In the genomic region with DNA sequence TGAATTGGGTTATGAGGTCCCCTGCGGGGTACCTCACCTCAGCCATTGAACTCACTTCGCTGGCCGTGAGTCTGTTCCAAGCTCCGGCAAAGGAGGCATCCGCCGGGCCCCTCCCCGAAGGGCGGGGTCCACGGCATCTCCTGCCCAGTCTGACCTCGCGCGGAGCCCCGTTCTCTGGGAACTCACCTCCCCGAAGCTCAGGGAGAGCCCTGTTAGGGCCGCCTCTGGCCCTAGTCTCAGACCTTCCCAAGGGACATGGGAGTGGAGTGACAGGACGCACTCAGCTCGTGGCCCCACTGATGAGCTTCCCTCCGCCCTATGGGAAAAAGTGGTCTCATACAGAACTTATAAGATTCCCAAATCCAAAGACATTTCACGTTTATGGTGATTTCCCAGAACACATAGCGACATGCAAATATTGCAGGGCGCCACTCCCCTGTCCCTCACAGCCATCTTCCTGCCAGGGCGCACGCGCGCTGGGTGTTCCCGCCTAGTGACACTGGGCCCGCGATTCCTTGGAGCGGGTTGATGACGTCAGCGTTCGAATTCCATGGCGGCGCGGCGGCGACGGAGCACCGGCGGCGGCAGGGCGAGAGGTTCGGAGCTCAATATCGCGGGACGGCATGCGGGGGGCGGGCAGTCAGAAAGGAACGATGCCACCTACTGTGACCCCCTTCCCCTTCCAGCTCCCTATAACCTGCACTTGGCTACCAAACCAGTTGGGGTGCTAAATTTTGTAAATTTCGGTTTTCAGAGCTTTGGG, we compare ENCODE assay signal across 8 cellular contexts. TPM values are rescaled to one million over a fixed set of nuclear protein-coding genes. Genes with fewer than 3 reads are reported as not detected.
DNase-seq lines count a peak whose midpoint lies in the region; ATAC-seq, FAIRE-seq and TF ChIP-seq lines count a peak whose summit lies in the region.

A gene with protein sequence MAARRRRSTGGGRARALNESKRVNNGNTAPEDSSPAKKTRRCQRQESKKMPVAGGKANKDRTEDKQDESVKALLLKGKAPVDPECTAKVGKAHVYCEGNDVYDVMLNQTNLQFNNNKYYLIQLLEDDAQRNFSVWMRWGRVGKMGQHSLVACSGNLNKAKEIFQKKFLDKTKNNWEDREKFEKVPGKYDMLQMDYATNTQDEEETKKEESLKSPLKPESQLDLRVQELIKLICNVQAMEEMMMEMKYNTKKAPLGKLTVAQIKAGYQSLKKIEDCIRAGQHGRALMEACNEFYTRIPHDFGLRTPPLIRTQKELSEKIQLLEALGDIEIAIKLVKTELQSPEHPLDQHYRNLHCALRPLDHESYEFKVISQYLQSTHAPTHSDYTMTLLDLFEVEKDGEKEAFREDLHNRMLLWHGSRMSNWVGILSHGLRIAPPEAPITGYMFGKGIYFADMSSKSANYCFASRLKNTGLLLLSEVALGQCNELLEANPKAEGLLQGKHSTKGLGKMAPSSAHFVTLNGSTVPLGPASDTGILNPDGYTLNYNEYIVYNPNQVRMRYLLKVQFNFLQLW (plus strand): TSS at position 544 of the 763 bp plus-strand sequence. CDS start 7 bp downstream, at position 551.

- H3K4me1 ChIP-seq in OCI-LY7 (ENCODE audit: insufficient read depth, low read length, poor library complexity, severe bottlenecking) = peaks cover 16% of the 10 kb centered on the region
- peaks cover 11% of the 10 kb centered on the region for H3K4me1 ChIP-seq in endothelial cell of umbilical vein (ENCODE audit: control insufficient read depth, extremely low read depth, insufficient read depth, low read length)

- H4K20me1 ChIP-seq in OCI-LY7 (ENCODE audit: insufficient read depth, low read length) (no peaks in the 10 kb centered on the region), endothelial cell of umbilical vein (replicated peaks; ENCODE audit: control insufficient read depth, extremely low read depth, insufficient read depth, low read length) (no peaks in the 10 kb centered on the region)

- peaks cover 16% of the 10 kb centered on the region for H3K79me2 ChIP-seq in OCI-LY7 (ENCODE audit: insufficient read depth, low read depth, low read length)
- H3K79me2 ChIP-seq in endothelial cell of umbilical vein (ENCODE audit: control insufficient read depth, insufficient read depth, low read length) = peaks cover 14% of the 10 kb centered on the region

- H3K36me3 ChIP-seq in OCI-LY7 (ENCODE audit: insufficient read depth, low read length) (peaks cover 33% of the 10 kb centered on the region), endothelial cell of umbilical vein (ENCODE audit: control insufficient read depth in 2 of 2, extremely low read depth in 1 of 2, insufficient read depth in 2 of 2, low read length in 2 of 2) (peaks cover 0 to 3% of the 10 kb centered on the region in 2 experiments)

- H3K4me2 ChIP-seq in OCI-LY7 (ENCODE audit: low read length) (peak within 1 kb of the TSS; percentile 74), endothelial cell of umbilical vein (ENCODE audit: insufficient read depth, low read length) (peak within 1 kb of the TSS; percentile 94)

- TF ChIP-seq CTCF in OCI-LY7 (conservative IDR thresholded peaks at IDR 0.05; ENCODE audit: low read length) = peak; percentile 52; the same call in 1 of the 2 replicates
- TF ChIP-seq CTCF in endothelial cell of umbilical vein (IDR thresholded peaks at IDR 0.05; ENCODE audit: extremely low read depth in 1 of 2, insufficient read depth in 1 of 2, low read depth in 1 of 2, low read length in 2 of 2) = no peak

- dilution Hi-C loops in endothelial cell of umbilical vein (cut with MboI; ENCODE audit: extremely low pct_ligation_motif_present, low sequenced_read_pairs) = no loop called here

- peak; percentile 98 for FAIRE-seq in endothelial cell of umbilical vein (lab: Jason Lieb, UNC)

- peak; percentile 85 for ATAC-seq in GM21526 (IDR thresholded peaks at IDR 0.05; ENCODE audit: low FRiP score, unreplicated experiment)

- intact Hi-C loops in OCI-LY7 (cut with micrococcal nuclease; ENCODE audit: unreplicated experiment) (loop anchor here (1.0 to 2.0 kb wide), 8 partner anchors 10 to 340 kb away; a partner anchor contains a TSS), endothelial cell of umbilical vein (cut with micrococcal nuclease) (no loop called here)

- DNase-seq in DMS 273 (lab: John Stamatoyannopoulos, UW; ENCODE audit: unreplicated experiment) = peak; percentile 100
- DNase-seq in HuH-7.5 (ENCODE audit: low spot score) = peak; percentile 84
- DNase-seq in OCI-LY7 (ENCODE audit: low spot score) = peak; percentile 99
- DNase-seq in activated T-cell treated with anti-CD3 and anti-CD28 coated beads for 1 hour (ENCODE audit: low read depth) = peak; percentile 79
- peak; percentile 100 for DNase-seq in endothelial cell of umbilical vein (ENCODE audit: low read depth, low spot score)
- DNase-seq in midbrain (lab: John Stamatoyannopoulos, UW) = peak; percentile 100
- peak; percentile 75 to 78 for DNase-seq in stimulated activated CD8-positive, alpha-beta memory T cell treated with anti-CD3 and anti-CD28 coated beads, Interleukin-2, amount 100 ng/mL, for 1 hour (ENCODE audit: low read depth in 2 of 2)

- H3K4me3 ChIP-seq in OCI-LY7 (ENCODE audit: low read depth, low read length, poor library complexity, severe bottlenecking) = peak within 1 kb of the TSS; percentile 81
- peak within 1 kb of the TSS; percentile 78 to 95 (median 78) for H3K4me3 ChIP-seq in endothelial cell of umbilical vein (replicated peaks in 1 of 3; ENCODE audit: insufficient read depth in 1 of 3, low read depth in 1 of 3, low read length in 3 of 3)

- peak; percentile 100 for TF ChIP-seq POLR2A in endothelial cell of umbilical vein (IDR thresholded peaks at IDR 0.05; ENCODE audit: low read depth, low read length)

- peak within 1 kb of the TSS; percentile 98 for H3K9ac ChIP-seq in endothelial cell of umbilical vein (replicated peaks; ENCODE audit: extremely low read depth, insufficient read depth, low read length)

- H2AFZ ChIP-seq in OCI-LY7 (ENCODE audit: low read length) (peak within 1 kb of the TSS; percentile 98), endothelial cell of umbilical vein (ENCODE audit: low read depth, low read length) (peak within 1 kb of the TSS; percentile 78)

- H3K27ac ChIP-seq in OCI-LY7 (ENCODE audit: low read depth, low read length, poor library complexity, severe bottlenecking) (peak within 1 kb of the TSS; percentile 91), endothelial cell of umbilical vein (ENCODE audit: insufficient read depth, low read depth, low read length) (peak within 1 kb of the TSS; percentile 85)

- no peaks in the 10 kb centered on the region for H3K27me3 ChIP-seq in endothelial cell of umbilical vein (ENCODE audit: control insufficient read depth in 2 of 2, insufficient read depth in 2 of 2, low read length in 2 of 2)

- H3K9me1 ChIP-seq in endothelial cell of umbilical vein (replicated peaks; ENCODE audit: control insufficient read depth, extremely low read depth, insufficient read depth, low read length) = no peaks in the 10 kb centered on the region

- CTCF ChIA-PET in OCI-LY7 (lab: Charles Lee; ENCODE audit: unreplicated experiment) = interaction anchor here (0.6 to 1.7 kb wide), 5 partner anchors 9 to 267 kb away, joined by 3 to 11 read pairs (median 3); a partner anchor contains a TSS
- CTCF ChIA-PET in endothelial cell of umbilical vein (lab: Charles Lee) = interaction anchor here (0.5 to 6.4 kb wide), 16 partner anchors 9 to 628 kb away, joined by 3 to 73 read pairs (median 4); a partner anchor contains a TSS

- H3K9me3 ChIP-seq in OCI-LY7 (ENCODE audit: low read length) (no peaks in the 10 kb centered on the region), endothelial cell of umbilical vein (replicated peaks; ENCODE audit: control insufficient read depth, insufficient read depth, low read length) (no peaks in the 10 kb centered on the region)

- H3K9me2 ChIP-seq in OCI-LY7 (ENCODE audit: insufficient read depth, low read length) = no peaks in the 10 kb centered on the region

- POLR2A ChIA-PET in OCI-LY7 (lab: Charles Lee) = interaction anchor here (0.5 to 5.3 kb wide), 26 partner anchors 8 to 340 kb away, joined by 3 to 76 read pairs (median 5); a partner anchor contains a TSS
- POLR2A ChIA-PET in endothelial cell of umbilical vein (lab: Charles Lee) = interaction anchor here (0.6 to 3.0 kb wide), 26 partner anchors 9 to 1200 kb away, joined by 3 to 37 read pairs (median 7); a partner anchor contains a TSS

- BruUV-seq in OCI-LY7 (replicated peaks; lab: Mats Ljungman, UMichigan) (no TSS peak), endothelial cell of umbilical vein (replicated peaks; lab: Mats Ljungman, UMichigan) (TSS peak; percentile 100)

TF ChIP-seq in endothelial cell of umbilical vein, 7 proteins besides CTCF, POLR2A, EP300 and RAD21:
- TF ChIP-seq GATA2 (IDR thresholded peaks at IDR 0.05; ENCODE audit: insufficient read depth, insufficient read length, low read depth, low read length) = no peak
- TF ChIP-seq POLR2AphosphoS5 (IDR thresholded peaks at IDR 0.05; ENCODE audit: insufficient read depth, low read depth, low read length) = peak; percentile 100
- TF ChIP-seq, protein P1, sequence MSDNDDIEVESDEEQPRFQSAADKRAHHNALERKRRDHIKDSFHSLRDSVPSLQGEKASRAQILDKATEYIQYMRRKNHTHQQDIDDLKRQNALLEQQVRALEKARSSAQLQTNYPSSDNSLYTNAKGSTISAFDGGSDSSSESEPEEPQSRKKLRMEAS (IDR thresholded peaks at IDR 0.05; ENCODE audit: insufficient read depth, insufficient read length) = no peak
- TF ChIP-seq EZH2 (IDR thresholded peaks at IDR 0.05; ENCODE audit: borderline replicate concordance, low read depth, low read length, severe bottlenecking) = no peak
- TF ChIP-seq JUN (IDR thresholded peaks at IDR 0.05; ENCODE audit: borderline replicate concordance, insufficient read depth, insufficient read length, low read depth) = peak; percentile 75
- no peak for TF ChIP-seq MYC (IDR thresholded peaks at IDR 0.05; ENCODE audit: low read depth, low read length)
- no peak for TF ChIP-seq FOS (IDR thresholded peaks at IDR 0.05; ENCODE audit: borderline replicate concordance, insufficient read depth, low read length)

RNA-seq across cellular contexts. Expression of the gene that starts here (rescaled TPM):
- total RNA-seq in OCI-LY7 (2014; rRNA removed; shearing (Covaris generic)) = 44.4 and 45.3 TPM in 2 replicates
- total RNA-seq in OCI-LY7 (2022) (55.4 and 59.1 TPM in 2 replicates), endothelial cell of umbilical vein (30.6 and 30.8 TPM in 2 replicates)
- polyA plus RNA-seq in endothelial cell of umbilical vein = 12.9 and 15.7 TPM in 2 replicates
- polyA plus RNA-seq in endothelial cell of umbilical vein (2011; cell fraction: cytosol; rRNA removed) = 22.6 and 23.7 TPM in 2 replicates
- 59.9 and 83.6 TPM in 2 replicates for polyA plus RNA-seq in endothelial cell of umbilical vein (2011; cell fraction: nucleus; rRNA removed)
- 16.9 and 28.1 TPM in 2 replicates for polyA plus RNA-seq in endothelial cell of umbilical vein (2012)
- 7.4 and 7.9 TPM in 2 replicates for polyA minus RNA-seq in endothelial cell of umbilical vein
- polyA minus RNA-seq in endothelial cell of umbilical vein (2011; cell fraction: cytosol; rRNA and poly(A)+ RNA removed) = 20.6 TPM
- 13.2 and 18.8 TPM in 2 replicates for polyA minus RNA-seq in endothelial cell of umbilical vein (2011; cell fraction: nucleus; rRNA and poly(A)+ RNA removed)

Comparison
In these comparisons a context has a peak if more than half of its experiments do, and no peak if none do; other contexts are left out.
1. Peak in every context shown above with its lines: DNase-seq, ATAC-seq, H3K4me3 ChIP-seq and H3K27ac ChIP-seq.